Comparison of ENCODE assay signal across 8 cellular contexts in genomic region chr3:51387281-51387680, GRCh38. TPM values are rescaled to one million over a fixed set of nuclear protein-coding genes. Genes with fewer than 3 reads are reported as not detected.
A peak's percentile ranks its signal among the peaks of the same experiment; 100 is the strongest.
DNase-seq lines count a peak whose midpoint lies in the region; ATAC-seq and TF ChIP-seq lines count a peak whose summit lies in the region.
"Not testable (repeated sequence)": the region's sequence is repeated elsewhere in the genome, so short reads cannot be mapped to it uniquely, and the experiment has no call there.

No MANE protein-coding gene starts in this region.

- dilution Hi-C loops in mammary epithelial cell (cut with HindIII; ENCODE audit: low sequenced_read_pairs), result not testable (repeated sequence)

- H3K4me3 Mint-ChIP-seq in activated T-helper 1 cell treated with anti-CD3 and anti-CD28 coated beads, Interleukin-12 subunit alpha, Interleukin-12 subunit beta, Interleukin-2, Interleukin-4 antibody, amounts not matched to agents 30 ng/mL and 10 ng/mL and 1 ng/mL, durations not matched to agents 14 hours and 24 hours and 36 hours, result peak overlapping the region; percentile 99
- peak overlapping the region in 6 of 10 donors; percentile 8 to 97 (median 90) for H3K4me3 Mint-ChIP-seq in naive thymus-derived CD4-positive, alpha-beta T cell
- H3K4me3 Mint-ChIP-seq in stimulated activated memory B cell treated with anti-CD40 and anti-IgM and Interleukin-4, amounts not matched to agents 10 μg/mL and 1 μg/mL and 100 μg/mL, for 72 hours, result not testable (repeated sequence)

- peaks cover 30% of the 10 kb centered on the region for H3K36me3 ChIP-seq in BLaER1
- peaks cover 17 to 30% of the 10 kb centered on the region in 2 experiments for H3K36me3 ChIP-seq in SK-N-SH (replicated peaks in 1 of 2; ENCODE audit: control insufficient read depth in 1 of 2, insufficient read depth in 2 of 2, low read length in 1 of 2)
- not testable (repeated sequence) for H3K36me3 ChIP-seq in mammary epithelial cell (ENCODE audit: insufficient read depth, low read length)
- H3K36me3 ChIP-seq in left ventricle myocardium inferior, result peaks cover 30% of the 10 kb centered on the region
- peaks cover 0 to 25% (median 0%) of the 10 kb centered on the region in 3 experiments for H3K36me3 ChIP-seq in naive thymus-derived CD4-positive, alpha-beta T cell (ENCODE audit: control insufficient read depth in 2 of 3, insufficient read depth in 3 of 3, low read length in 3 of 3)

- DNase-seq in HUDEP-2 (lab: John Stamatoyannopoulos, UW; ENCODE audit: unreplicated experiment in 76 of 76), result peak in 39 of 76 experiments; percentile 9 to 63 (median 30)
- not testable (repeated sequence) for DNase-seq in SK-N-SH; activated T-helper 1 cell treated with anti-CD3 and anti-CD28 coated beads, Interleukin-12 subunit alpha, Interleukin-12 subunit beta, Interleukin-2, Interleukin-4 antibody, amounts not matched to agents 30 ng/mL and 10 ng/mL and 1 ng/mL, durations not matched to agents 14 hours and 24 hours and 36 hours (ENCODE audit: low spot score); mammary epithelial cell; left ventricle myocardium inferior; naive thymus-derived CD4-positive, alpha-beta T cell

- H3K4me1 ChIP-seq in BLaER1 (peaks cover 69% of the 10 kb centered on the region), SK-N-SH (ENCODE audit: control insufficient read depth in 1 of 2, insufficient read depth in 2 of 2, low read depth in 1 of 2, low read length in 1 of 2) (peaks cover 23 to 52% of the 10 kb centered on the region in 2 experiments), mammary epithelial cell (ENCODE audit: insufficient read depth, low read length) (peaks cover 40% of the 10 kb centered on the region), left ventricle myocardium inferior (peaks cover 78% of the 10 kb centered on the region)
- H3K4me1 ChIP-seq in naive thymus-derived CD4-positive, alpha-beta T cell (ENCODE audit: control insufficient read depth in 2 of 2, insufficient read depth in 2 of 2, low read length in 2 of 2), result peaks cover 33 to 45% of the 10 kb centered on the region in 2 donors

- not testable (repeated sequence) for H2AFZ ChIP-seq in SK-N-SH (ENCODE audit: low read depth); mammary epithelial cell (ENCODE audit: low read depth, low read length)

- not testable (repeated sequence) for TF ChIP-seq CTCF in SK-N-SH (IDR thresholded peaks at IDR 0.05); mammary epithelial cell (conservative IDR thresholded peaks at IDR 0.05 in 1 of 2, IDR thresholded peaks at IDR 0.05 in 1 of 2; ENCODE audit: extremely low read depth in 1 of 2, insufficient read depth in 1 of 2, low read depth in 1 of 2, low read length in 2 of 2); left ventricle myocardium inferior (IDR thresholded peaks at IDR 0.05; ENCODE audit: borderline replicate concordance)

- peaks cover 36% of the 10 kb centered on the region for H3F3A ChIP-seq in SK-N-SH (replicated peaks; ENCODE audit: insufficient read depth)

- not testable (repeated sequence) for BruUV-seq in mammary epithelial cell (replicated peaks; lab: Mats Ljungman, UMichigan)

- H4K20me1 ChIP-seq in BLaER1 (peaks cover 41% of the 10 kb centered on the region), SK-N-SH (ENCODE audit: insufficient read depth) (peaks cover 13% of the 10 kb centered on the region)
- not testable (repeated sequence) for H4K20me1 ChIP-seq in mammary epithelial cell (ENCODE audit: insufficient read depth, low read length)

- H3K9me3 ChIP-seq in BLaER1; SK-N-SH; mammary epithelial cell (replicated peaks; ENCODE audit: insufficient read depth, low read length); left ventricle myocardium inferior (replicated peaks); naive thymus-derived CD4-positive, alpha-beta T cell (ENCODE audit: control insufficient read depth in 2 of 3, low read length in 3 of 3): not testable (repeated sequence)

- peak overlapping the region; percentile 40 for H3K27ac Mint-ChIP-seq in activated T-helper 1 cell treated with anti-CD3 and anti-CD28 coated beads, Interleukin-12 subunit alpha, Interleukin-12 subunit beta, Interleukin-2, Interleukin-4 antibody, amounts not matched to agents 30 ng/mL and 10 ng/mL and 1 ng/mL, durations not matched to agents 14 hours and 24 hours and 36 hours
- peak overlapping the region in 4 of 9 donors; percentile 11 to 99 (median 36) for H3K27ac Mint-ChIP-seq in naive thymus-derived CD4-positive, alpha-beta T cell
- peak overlapping the region; percentile 33 for H3K27ac Mint-ChIP-seq in stimulated activated memory B cell treated with anti-CD40 and anti-IgM and Interleukin-4, amounts not matched to agents 10 μg/mL and 1 μg/mL and 100 μg/mL, for 72 hours

- TF ChIP-seq EP300 in SK-N-SH (IDR thresholded peaks at IDR 0.05; ENCODE audit: borderline replicate concordance in 1 of 2, low read depth in 1 of 2, low read length in 1 of 2), result not testable (repeated sequence)

- intact Hi-C loops in activated T-helper 1 cell treated with anti-CD3 and anti-CD28 coated beads, Interleukin-12 subunit alpha, Interleukin-12 subunit beta, Interleukin-2, Interleukin-4 antibody, amounts not matched to agents 30 ng/mL and 10 ng/mL and 1 ng/mL, durations not matched to agents 14 hours and 24 hours and 36 hours (cut with micrococcal nuclease), result loop anchor here (5.0 to 10.0 kb wide), 3 partner anchors 415 to 1050 kb away; partner anchors contain the start of gene DUSP7
- intact Hi-C loops in mammary epithelial cell (cut with micrococcal nuclease), result loop anchor here (5.0 kb wide), 3 partner anchors 285 to 820 kb away; partner anchors contain the start of genes C3orf18 and HEMK1
- intact Hi-C loops in left ventricle myocardium inferior (cut with micrococcal nuclease), result not testable (repeated sequence)
- intact Hi-C loops in naive thymus-derived CD4-positive, alpha-beta T cell (cut with micrococcal nuclease), result loop anchor here (5.0 to 10.0 kb wide), 6 partner anchors 115 to 1958 kb away; partner anchors contain the start of genes DCP1A (in 1 of the 2), GNAI2 (in 1 of the 2) and SFMBT1 (in 1 of the 2)

- ATAC-seq in naive thymus-derived CD4-positive, alpha-beta T cell; stimulated activated memory B cell treated with anti-CD40 and anti-IgM and Interleukin-4, amounts not matched to agents 10 μg/mL and 1 μg/mL and 100 μg/mL, for 72 hours: not testable (repeated sequence)

- H3K9ac ChIP-seq in BLaER1, result peak overlapping the region; percentile 98; the same call in 1 of the 2 replicates
- H3K9ac ChIP-seq in SK-N-SH; mammary epithelial cell (ENCODE audit: insufficient read depth, low read length): not testable (repeated sequence)

- CTCF ChIA-PET in SK-N-SH (lab: Yijun Ruan, JAX), result interaction anchor here (1.0 to 3.5 kb wide), 6 partner anchors 9 to 816 kb away, joined by 3 to 37 read pairs (median 4); no protein-coding TSS in a partner anchor
- CTCF ChIA-PET in mammary epithelial cell (lab: Charles Lee; ENCODE audit: low non-redundant PET), result interaction anchor here (0.7 kb wide), 1 partner anchor 990 kb away, joined by 5 read pairs; no protein-coding TSS in a partner anchor
- CTCF ChIA-PET in naive thymus-derived CD4-positive, alpha-beta T cell (lab: Charles Lee), result interaction anchor here (0.5 to 1.4 kb wide), 5 partner anchors 117 to 774 kb away, joined by 3 read pairs; no protein-coding TSS in a partner anchor

- H3K27me3 ChIP-seq in BLaER1; SK-N-SH (ENCODE audit: insufficient read depth); mammary epithelial cell (ENCODE audit: insufficient read depth, low read length); left ventricle myocardium inferior (ENCODE audit: low read depth); naive thymus-derived CD4-positive, alpha-beta T cell (ENCODE audit: control insufficient read depth in 2 of 2, insufficient read depth in 2 of 2, low read length in 2 of 2): not testable (repeated sequence)

- POLR2A ChIA-PET in SK-N-SH (lab: Yijun Ruan, JAX), result interaction anchor here (1.3 kb wide), 1 partner anchor 10 kb away, joined by 3 read pairs; no protein-coding TSS in a partner anchor
- POLR2A ChIA-PET in naive thymus-derived CD4-positive, alpha-beta T cell (lab: Charles Lee), result interaction anchor here (0.6 to 0.7 kb wide), 2 partner anchors 19 to 129 kb away, joined by 3 to 4 read pairs; no protein-coding TSS in a partner anchor

- not testable (repeated sequence) for H3K9me2 ChIP-seq in SK-N-SH

- H3K79me2 ChIP-seq in SK-N-SH (ENCODE audit: insufficient read depth), result peaks cover 77% of the 10 kb centered on the region
- H3K79me2 ChIP-seq in mammary epithelial cell (ENCODE audit: insufficient read depth, low read length), result peaks cover 79% of the 10 kb centered on the region

- not testable (repeated sequence) for TF ChIP-seq RAD21 in SK-N-SH (IDR thresholded peaks at IDR 0.05; ENCODE audit: low read length)

- H3K4me2 ChIP-seq in BLaER1, result peak overlapping the region; percentile 95
- peak overlapping the region; percentile 91 for H3K4me2 ChIP-seq in SK-N-SH
- H3K4me2 ChIP-seq in mammary epithelial cell (ENCODE audit: insufficient read depth, low read depth, low read length), result peak overlapping the region; percentile 88

- not testable (repeated sequence) for H3K27me3 Mint-ChIP-seq in activated T-helper 1 cell treated with anti-CD3 and anti-CD28 coated beads, Interleukin-12 subunit alpha, Interleukin-12 subunit beta, Interleukin-2, Interleukin-4 antibody, amounts not matched to agents 30 ng/mL and 10 ng/mL and 1 ng/mL, durations not matched to agents 14 hours and 24 hours and 36 hours (ENCODE audit: insufficient read depth); naive thymus-derived CD4-positive, alpha-beta T cell; stimulated activated memory B cell treated with anti-CD40 and anti-IgM and Interleukin-4, amounts not matched to agents 10 μg/mL and 1 μg/mL and 100 μg/mL, for 72 hours

- H3K36me3 Mint-ChIP-seq in activated T-helper 1 cell treated with anti-CD3 and anti-CD28 coated beads, Interleukin-12 subunit alpha, Interleukin-12 subunit beta, Interleukin-2, Interleukin-4 antibody, amounts not matched to agents 30 ng/mL and 10 ng/mL and 1 ng/mL, durations not matched to agents 14 hours and 24 hours and 36 hours (ENCODE audit: low read depth), result peaks cover 36% of the 10 kb centered on the region
- H3K36me3 Mint-ChIP-seq in naive thymus-derived CD4-positive, alpha-beta T cell, result peaks cover 0 to 37% (median 9%) of the 10 kb centered on the region in 5 donors
- peaks cover 21% of the 10 kb centered on the region for H3K36me3 Mint-ChIP-seq in stimulated activated memory B cell treated with anti-CD40 and anti-IgM and Interleukin-4, amounts not matched to agents 10 μg/mL and 1 μg/mL and 100 μg/mL, for 72 hours

- H3K4me1 Mint-ChIP-seq in activated T-helper 1 cell treated with anti-CD3 and anti-CD28 coated beads, Interleukin-12 subunit alpha, Interleukin-12 subunit beta, Interleukin-2, Interleukin-4 antibody, amounts not matched to agents 30 ng/mL and 10 ng/mL and 1 ng/mL, durations not matched to agents 14 hours and 24 hours and 36 hours (ENCODE audit: low read depth), result peaks cover 62% of the 10 kb centered on the region
- H3K4me1 Mint-ChIP-seq in naive thymus-derived CD4-positive, alpha-beta T cell, result peaks cover 33 to 59% (median 53%) of the 10 kb centered on the region in 7 donors
- H3K4me1 Mint-ChIP-seq in stimulated activated memory B cell treated with anti-CD40 and anti-IgM and Interleukin-4, amounts not matched to agents 10 μg/mL and 1 μg/mL and 100 μg/mL, for 72 hours, result peaks cover 64% of the 10 kb centered on the region

- 95% methylated on average over 6 of the region's 6 CpGs for WGBS in SK-N-SH (ENCODE audit: low lambda C conversion rate)
- WGBS in mammary epithelial cell (ENCODE audit: low coverage, missing lambda C conversion rate), result 72% methylated on average over 6 of the region's 6 CpGs

- in situ Hi-C loops in mammary epithelial cell (cut with MboI; ENCODE audit: low sequenced_read_pairs in 2 of 2), result loop anchor here in 1 of 2 donors (10.0 kb wide), 1 partner anchor 772 kb away; the partner anchor contains the start of genes CISH and MAPKAPK3

- not testable (repeated sequence) for H3K9me3 Mint-ChIP-seq in activated T-helper 1 cell treated with anti-CD3 and anti-CD28 coated beads, Interleukin-12 subunit alpha, Interleukin-12 subunit beta, Interleukin-2, Interleukin-4 antibody, amounts not matched to agents 30 ng/mL and 10 ng/mL and 1 ng/mL, durations not matched to agents 14 hours and 24 hours and 36 hours; naive thymus-derived CD4-positive, alpha-beta T cell; stimulated activated memory B cell treated with anti-CD40 and anti-IgM and Interleukin-4, amounts not matched to agents 10 μg/mL and 1 μg/mL and 100 μg/mL, for 72 hours

- not testable (repeated sequence) for H3K27ac ChIP-seq in BLaER1; SK-N-SH (ENCODE audit: low read depth in 2 of 2, low read length in 1 of 2); mammary epithelial cell (ENCODE audit: insufficient read depth, low read depth, low read length); left ventricle myocardium inferior (replicated peaks)
- peak overlapping the region; percentile 85 for H3K27ac ChIP-seq in naive thymus-derived CD4-positive, alpha-beta T cell (ENCODE audit: low read depth, low read length)

- peak overlapping the region; percentile 92; the same call in 1 of the 2 replicates for H3K4me3 ChIP-seq in BLaER1
- peak overlapping the region in 1 of 2 experiments; percentile 84; a peak in 2 of 4 replicates for H3K4me3 ChIP-seq in SK-N-SH (ENCODE audit: low read depth in 2 of 2, low read length in 1 of 2)
- peak overlapping the region in 1 of 3 experiments; percentile 13 for H3K4me3 ChIP-seq in mammary epithelial cell (replicated peaks in 1 of 3; ENCODE audit: insufficient read depth in 1 of 3, low read depth in 2 of 3, low read length in 3 of 3)
- H3K4me3 ChIP-seq in left ventricle myocardium inferior, result peak overlapping the region; percentile 85
- H3K4me3 ChIP-seq in naive thymus-derived CD4-positive, alpha-beta T cell (ENCODE audit: low read length), result not testable (repeated sequence)

RNA-seq across cellular contexts. Expression of gene MANF, which starts 2.2 kb away (rescaled TPM):
- 118 and 121 TPM in 2 replicates for polyA plus RNA-seq in SK-N-SH (2012; rRNA removed)
- polyA plus RNA-seq in SK-N-SH (2012; cell fraction: cytosol; rRNA removed), result 151 and 220 TPM in 2 replicates
- polyA plus RNA-seq in SK-N-SH (2012; cell fraction: nucleus; rRNA removed), result 27.1 and 39.2 TPM in 2 replicates
- 200 and 208 TPM in 2 replicates for total RNA-seq in activated T-helper 1 cell treated with anti-CD3 and anti-CD28 coated beads, Interleukin-12 subunit alpha, Interleukin-12 subunit beta, Interleukin-2, Interleukin-4 antibody, amounts not matched to agents 30 ng/mL and 10 ng/mL and 1 ng/mL, durations not matched to agents 14 hours and 24 hours and 36 hours
- total RNA-seq in mammary epithelial cell, result 100 to 1,000 TPM in 1 of 2 donors, 10 to 100 TPM in 1; 38.0 to 185 TPM
- polyA plus RNA-seq in mammary epithelial cell, result 132 TPM
- 109 TPM for polyA minus RNA-seq in mammary epithelial cell
- total RNA-seq in left ventricle myocardium inferior, result 48.5 TPM
- 100 to 1,000 TPM in 1 of 5 experiments, 10 to 100 TPM in 4; 28.2 to 182 (median 68.0) TPM for total RNA-seq in naive thymus-derived CD4-positive, alpha-beta T cell
- polyA plus RNA-seq in naive thymus-derived CD4-positive, alpha-beta T cell, result 10 to 100 TPM; 40.9 to 48.4 TPM

RNA-seq across cellular contexts. Expression of gene RBM15B, which starts 3.8 kb away (rescaled TPM):
- polyA plus RNA-seq in SK-N-SH (2012; rRNA removed) (11.3 and 17.0 TPM in 2 replicates), mammary epithelial cell (19.5 TPM)
- 12.3 and 17.2 TPM in 2 replicates for polyA plus RNA-seq in SK-N-SH (2012; cell fraction: cytosol; rRNA removed)
- polyA plus RNA-seq in SK-N-SH (2012; cell fraction: nucleus; rRNA removed), result 9.4 and 9.8 TPM in 2 replicates
- 38.5 and 39.6 TPM in 2 replicates for total RNA-seq in activated T-helper 1 cell treated with anti-CD3 and anti-CD28 coated beads, Interleukin-12 subunit alpha, Interleukin-12 subunit beta, Interleukin-2, Interleukin-4 antibody, amounts not matched to agents 30 ng/mL and 10 ng/mL and 1 ng/mL, durations not matched to agents 14 hours and 24 hours and 36 hours
- total RNA-seq in mammary epithelial cell (10 to 100 TPM; 33.3 to 40.8 TPM), left ventricle myocardium inferior (12.5 TPM)
- 27.2 TPM for polyA minus RNA-seq in mammary epithelial cell
- 10 to 100 TPM; 29.9 to 40.6 (median 31.3) TPM for total RNA-seq in naive thymus-derived CD4-positive, alpha-beta T cell
- polyA plus RNA-seq in naive thymus-derived CD4-positive, alpha-beta T cell, result 10 to 100 TPM; 12.8 to 22.8 TPM
